ENCODE assay signal across 8 cellular contexts in the genomic region with DNA sequence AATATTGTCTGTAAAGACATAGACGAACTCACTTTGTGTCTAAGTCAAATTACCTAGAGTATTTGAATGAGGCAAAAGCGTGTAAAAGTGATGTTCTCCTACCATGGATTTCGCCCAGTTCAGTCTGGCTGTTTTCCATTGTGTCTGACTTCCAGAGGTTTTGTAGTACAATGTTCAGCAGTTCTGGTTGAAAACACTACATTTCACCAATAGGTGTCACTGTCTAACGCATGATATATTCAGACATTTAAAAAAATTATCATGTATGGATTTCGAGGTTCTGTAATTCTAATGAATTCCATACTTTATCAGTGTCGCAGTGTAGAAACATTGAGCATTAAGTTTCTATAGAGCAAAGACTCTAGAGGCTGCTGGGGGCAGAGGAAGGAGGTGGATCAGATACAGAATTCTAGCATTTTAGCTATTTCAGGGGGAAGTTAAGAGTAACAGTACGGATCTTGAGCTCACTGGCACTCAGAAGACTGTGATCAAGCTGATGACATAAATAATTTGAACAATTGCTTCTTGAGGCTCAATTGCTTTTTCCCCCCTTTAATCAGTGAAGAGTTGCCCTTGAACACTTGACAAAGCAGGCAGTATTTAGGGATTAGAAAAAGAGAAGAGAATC.
DNase-seq lines count a peak whose midpoint lies in the region; ATAC-seq, FAIRE-seq and TF ChIP-seq lines count a peak whose summit lies in the region.

No MANE protein-coding gene starts in this region.

- no peaks in the 10 kb centered on the region for H3K36me3 Mint-ChIP-seq in T-helper 17 cell (ENCODE audit: low read depth)

- no peaks in the 10 kb centered on the region for H3K4me1 ChIP-seq in parathyroid adenoma

- H3K9ac ChIP-seq in parathyroid adenoma: no peak overlapping the region

- H3K27me3 ChIP-seq in parathyroid adenoma (ENCODE audit: control insufficient read depth, insufficient read depth, low read length): peaks cover under 1% of the 10 kb centered on the region

- H2AFZ ChIP-seq in parathyroid adenoma: no peak overlapping the region

- no peak overlapping the region for H3K27ac Mint-ChIP-seq in T-helper 17 cell

- TF ChIP-seq CTCF in LNCAP (IDR thresholded peaks at IDR 0.05) (peak; percentile 71), parathyroid adenoma (IDR thresholded peaks at IDR 0.05) (peak; percentile 39)

- H3K79me2 ChIP-seq in parathyroid adenoma: no peaks in the 10 kb centered on the region

- no peak overlapping the region for H3K4me3 Mint-ChIP-seq in T-helper 17 cell

- H3K27me3 Mint-ChIP-seq in T-helper 17 cell: peaks cover 26% of the 10 kb centered on the region

- peak; percentile 96 for FAIRE-seq in frontal cortex (lab: Jason Lieb, UNC)

- ATAC-seq in GM18861 (IDR thresholded peaks at IDR 0.05; ENCODE audit: unreplicated experiment): peak; percentile 37
- ATAC-seq in T-helper 17 cell: no peak

- H3K4me1 Mint-ChIP-seq in T-helper 17 cell: peaks cover 2% of the 10 kb centered on the region

- no peaks in the 10 kb centered on the region for H3K9me3 ChIP-seq in parathyroid adenoma (ENCODE audit: control insufficient read depth, low read length)
- H3K9me3 ChIP-seq in T-helper 17 cell (ENCODE audit: control insufficient read depth, low read length, poor library complexity, severe bottlenecking): no peaks in the 10 kb centered on the region

- no peak overlapping the region for H3K27ac ChIP-seq in parathyroid adenoma

- DNase-seq in AG20443 (ENCODE audit: low spot score): peak; percentile 61
- peak; percentile 39 for DNase-seq in SKM-1 (lab: John Stamatoyannopoulos, UW; ENCODE audit: unreplicated experiment)
- peak; percentile 4 to 14 for DNase-seq in frontal cortex (ENCODE audit: low spot score in 2 of 2)
- no peak for DNase-seq in T-helper 17 cell
- no peak for DNase-seq in SHP77 (lab: John Stamatoyannopoulos, UW)

- no peaks in the 10 kb centered on the region for H3K36me3 ChIP-seq in parathyroid adenoma (ENCODE audit: control insufficient read depth, insufficient read depth, low read length)

- no peak overlapping the region for H3K4me2 ChIP-seq in parathyroid adenoma (ENCODE audit: low read length)

- H3K4me3 ChIP-seq in parathyroid adenoma (ENCODE audit: low read depth, low read length): no peak overlapping the region

Comparison
In these comparisons a context has a peak if more than half of its experiments do, and no peak if none do; other contexts are left out.
1. DNase-seq: peak in AG20443 (single experiment), SKM-1 (single experiment) and frontal cortex (2 of 2); none in T-helper 17 cell (0 of 3) and SHP77 (0 of 2).